ENCODE assay signal across 29 cellular contexts in genomic region chr5:78791416-78792100, GRCh38.
"Had no signal": no experiment of that assay in that cellular context is flagged by ENCODE, and none has a peak within 500 bp of the region (broad histone marks: within the 10 kb centered on the region; RNA-seq: fewer than 3 reads in every experiment).

No MANE protein-coding gene starts in this region.

- H3K9me3 Mint-ChIP-seq: activated CD4-positive, alpha-beta T cell treated with anti-CD3 and anti-CD28 coated beads, Interleukin-2, amount 10 ng/mL, durations not matched to agents 7 days and 5 days; activated naive CD8-positive, alpha-beta T cell treated with anti-CD3 and anti-CD28 coated beads, Interleukin-2, amount 10 ng/mL, durations not matched to agents 7 days and 5 days; activated T-cell treated with anti-CD3 and anti-CD28 coated beads, Interleukin-2, amount 50 U/mL, for 24 hours; activated T-helper 2 cell treated with anti-CD3 and anti-CD28 coated beads, Interferon-gamma antibody, Interleukin-2, Interleukin-4, amounts not matched to agents 10 μg/mL and 5 μg/mL and 100 μg/mL, durations not matched to agents 14 hours and 24 hours and 36 hours; central memory CD8-positive, alpha-beta T cell had no signal

- DNase-seq: activated CD4-positive, alpha-beta T cell treated with anti-CD3 and anti-CD28 coated beads, Interleukin-2, amount 10 ng/mL, durations not matched to agents 7 days and 5 days; activated CD4-positive, alpha-beta T cell treated with anti-CD3 and anti-CD28 coated beads, Interleukin-2, amount 50 U/mL, for 48 hours; activated CD8-positive, alpha-beta T cell treated with anti-CD3 and anti-CD28 coated beads, Interleukin-2, amount 10 ng/mL, durations not matched to agents 7 days and 5 days; activated gamma-delta T cell; activated naive CD4-positive, alpha-beta T cell treated with Interleukin-2 at 50 U/mL for 16 hours; activated naive CD8-positive, alpha-beta T cell treated with anti-CD3 and anti-CD28 coated beads, Interleukin-2, amount 10 ng/mL, durations not matched to agents 7 days and 5 days; activated T-cell treated with anti-CD3 and anti-CD28 coated beads, Interleukin-2, amount 50 U/mL, for 24 hours; amygdala; KG1; MG63; NCI-H1048; NCI-H1105 treated with DMSO at 0.1 percent for 48 hours; NCI-H1436; NCI-H1694; NCI-H1930; NCI-H2081 treated with DMSO at 0.1 percent for 48 hours; NCI-H226; NCI-H446 treated with DMSO at 0.1 percent for 48 hours; NCI-H524; NCI-H69; Right ventricle myocardium superior; T1000; WERI-Rb-1 had no signal

- H3K9me3 ChIP-seq: ascending aorta, MG63 had no signal

- H3K27ac ChIP-seq: ascending aorta, cardiac muscle cell, SK-N-MC, WERI-Rb-1 had no signal

- H3K27ac Mint-ChIP-seq: activated CD4-positive, alpha-beta T cell treated with anti-CD3 and anti-CD28 coated beads, Interleukin-2, amount 10 ng/mL, durations not matched to agents 7 days and 5 days; activated CD8-positive, alpha-beta T cell treated with anti-CD3 and anti-CD28 coated beads, Interleukin-2, amount 10 ng/mL, durations not matched to agents 7 days and 5 days; activated naive CD4-positive, alpha-beta T cell treated with anti-CD3 and anti-CD28 coated beads, Interleukin-2, amount 50 U/mL, for 24 hours; activated naive CD8-positive, alpha-beta T cell treated with anti-CD3 and anti-CD28 coated beads, Interleukin-2, amount 10 ng/mL, durations not matched to agents 7 days and 5 days; activated T-cell treated with anti-CD3 and anti-CD28 coated beads, Interleukin-2, amount 50 U/mL, for 24 hours; activated T-helper 2 cell treated with anti-CD3 and anti-CD28 coated beads, Interferon-gamma antibody, Interleukin-2, Interleukin-4, amounts not matched to agents 10 μg/mL and 5 μg/mL and 100 μg/mL, durations not matched to agents 14 hours and 24 hours and 36 hours had no signal

- H3K36me3 ChIP-seq: ascending aorta, cardiac muscle cell, MG63, WERI-Rb-1 had no signal

- H3K4me1 Mint-ChIP-seq: activated naive CD4-positive, alpha-beta T cell treated with anti-CD3 and anti-CD28 coated beads, Interleukin-2, amount 50 U/mL, for 24 hours; central memory CD8-positive, alpha-beta T cell had no signal

- H3K4me1 ChIP-seq: ascending aorta had no signal

- H3K4me3 Mint-ChIP-seq: activated CD4-positive, alpha-beta T cell treated with anti-CD3 and anti-CD28 coated beads, Interleukin-2, amount 10 ng/mL, durations not matched to agents 7 days and 5 days; activated CD8-positive, alpha-beta T cell treated with anti-CD3 and anti-CD28 coated beads, Interleukin-2, amount 10 ng/mL, durations not matched to agents 7 days and 5 days; activated naive CD4-positive, alpha-beta T cell treated with anti-CD3 and anti-CD28 coated beads, Interleukin-2, amount 50 U/mL, for 24 hours; activated naive CD8-positive, alpha-beta T cell treated with anti-CD3 and anti-CD28 coated beads, Interleukin-2, amount 10 ng/mL, durations not matched to agents 7 days and 5 days; activated T-cell treated with anti-CD3 and anti-CD28 coated beads, Interleukin-2, amount 50 U/mL, for 24 hours; central memory CD8-positive, alpha-beta T cell had no signal

- H3K27me3 ChIP-seq: ascending aorta, cardiac muscle cell, MG63 had no signal

- ATAC-seq: activated CD8-positive, alpha-beta T cell treated with anti-CD3 and anti-CD28 coated beads, Interleukin-2, amount 10 ng/mL, durations not matched to agents 7 days and 5 days had no signal

- H3K27me3 Mint-ChIP-seq: activated CD4-positive, alpha-beta T cell treated with anti-CD3 and anti-CD28 coated beads, Interleukin-2, amount 10 ng/mL, durations not matched to agents 7 days and 5 days; activated naive CD4-positive, alpha-beta T cell treated with anti-CD3 and anti-CD28 coated beads, Interleukin-2, amount 50 U/mL, for 24 hours; activated naive CD8-positive, alpha-beta T cell treated with anti-CD3 and anti-CD28 coated beads, Interleukin-2, amount 10 ng/mL, durations not matched to agents 7 days and 5 days; activated T-cell treated with anti-CD3 and anti-CD28 coated beads, Interleukin-2, amount 50 U/mL, for 24 hours; central memory CD8-positive, alpha-beta T cell had no signal

- H3K4me3 ChIP-seq: ascending aorta, cardiac muscle cell, MG63, SK-N-MC had no signal
